Comparison of ENCODE assay signal across 1 cellular context in genomic region chr11:46677169-46677568, GRCh38.
TF ChIP-seq lines count a peak whose summit lies in the region.

No MANE protein-coding gene starts in this region.

TF ChIP-seq in GM12878, 131 proteins besides CTCF, POLR2A, EP300 and RAD21:
- TF ChIP-seq RFX5 (IDR thresholded peaks at IDR 0.05; ENCODE audit: low read depth, low read length): no peak
